In the genomic region with DNA sequence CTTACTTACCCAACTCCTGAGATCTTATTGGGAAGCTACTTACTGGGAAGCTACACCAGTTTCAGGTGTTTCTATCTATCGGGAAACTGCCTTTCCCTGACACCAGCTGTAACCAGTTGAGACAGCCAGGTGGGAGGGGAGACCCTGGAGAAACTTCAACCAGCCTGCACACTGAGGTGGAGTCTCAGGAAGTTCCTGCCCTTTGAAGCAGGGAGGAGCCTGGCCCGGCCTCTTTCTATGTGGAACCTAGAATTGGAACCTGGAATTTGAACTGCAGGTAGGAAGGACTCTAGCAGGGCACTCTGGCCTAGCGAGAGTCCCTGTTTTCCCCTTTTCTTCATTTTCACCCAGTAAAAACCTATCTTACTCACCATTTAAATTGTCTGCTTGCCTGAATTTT, we compare ENCODE assay signal across 14 cellular contexts.
"Had no signal": no experiment of that assay in that cellular context is flagged by ENCODE, and none has a peak within 500 bp of the region (broad histone marks: within the 10 kb centered on the region; RNA-seq: fewer than 3 reads in every experiment).

No MANE protein-coding gene starts in this region.

- H3K4me1 ChIP-seq: heart right ventricle, testis had no signal

- H3K36me3 Mint-ChIP-seq: activated naive CD8-positive, alpha-beta T cell treated with anti-CD3 and anti-CD28 coated beads for 36 hours had no signal

- ATAC-seq: activated T-cell treated with anti-CD3 and anti-CD28 coated beads, Interleukin-2, amount 50 U/mL, for 72 hours; foreskin keratinocyte; heart right ventricle; stimulated activated naive CD8-positive, alpha-beta T cell treated with anti-CD3 and anti-CD28 coated beads, Interleukin-15, amount 100 ng/mL, for 72 hours had no signal

- H3K4me1 Mint-ChIP-seq: activated CD4-positive, alpha-beta memory T cell treated with anti-CD3 and anti-CD28 coated beads, Interleukin-2, amount 10 ng/mL, durations not matched to agents 7 days and 5 days; activated naive CD8-positive, alpha-beta T cell treated with anti-CD3 and anti-CD28 coated beads for 36 hours; stimulated activated naive CD8-positive, alpha-beta T cell treated with anti-CD3 and anti-CD28 coated beads, Interleukin-15, amount 100 ng/mL, for 72 hours had no signal

- H3K36me3 ChIP-seq: heart right ventricle had no signal

- H3K27me3 Mint-ChIP-seq: activated CD4-positive, alpha-beta memory T cell treated with anti-CD3 and anti-CD28 coated beads, Interleukin-2, amount 10 ng/mL, durations not matched to agents 7 days and 5 days; activated naive CD8-positive, alpha-beta T cell treated with anti-CD3 and anti-CD28 coated beads for 36 hours; stimulated activated naive CD8-positive, alpha-beta T cell treated with anti-CD3 and anti-CD28 coated beads, Interleukin-15, amount 100 ng/mL, for 72 hours had no signal

- DNase-seq: activated CD4-positive, alpha-beta memory T cell treated with anti-CD3 and anti-CD28 coated beads, Interleukin-2, amount 10 ng/mL, durations not matched to agents 7 days and 5 days; activated CD8-positive, alpha-beta memory T cell treated with anti-CD3 and anti-CD28 coated beads, Interleukin-2, amount 50 U/mL, for 4 hours; activated gamma-delta T cell treated with Interleukin-2 at 50 U/mL for 16 hours; activated naive CD8-positive, alpha-beta T cell treated with anti-CD3 and anti-CD28 coated beads for 36 hours; activated T-cell treated with anti-CD3 and anti-CD28 coated beads, Interleukin-2, amount 50 U/mL, for 72 hours; anterior cingulate cortex; foreskin keratinocyte; heart right ventricle; nephron progenitor cell; stimulated activated CD4-positive, alpha-beta T cell treated with anti-CD3 and anti-CD28 coated beads, Interleukin-4, amount 100 ng/mL, for 4 hours; stimulated activated naive CD8-positive, alpha-beta T cell treated with anti-CD3 and anti-CD28 coated beads, Interleukin-15, amount 100 ng/mL, for 72 hours; T-helper 9 cell; testis had no signal

- H3K4me3 ChIP-seq: heart right ventricle, testis had no signal

- H3K4me3 Mint-ChIP-seq: activated CD4-positive, alpha-beta memory T cell treated with anti-CD3 and anti-CD28 coated beads, Interleukin-2, amount 10 ng/mL, durations not matched to agents 7 days and 5 days; activated naive CD8-positive, alpha-beta T cell treated with anti-CD3 and anti-CD28 coated beads for 36 hours; activated T-cell treated with anti-CD3 and anti-CD28 coated beads, Interleukin-2, amount 50 U/mL, for 72 hours; nephron progenitor cell; stimulated activated naive CD8-positive, alpha-beta T cell treated with anti-CD3 and anti-CD28 coated beads, Interleukin-15, amount 100 ng/mL, for 72 hours had no signal

- H3K9me3 Mint-ChIP-seq: nephron progenitor cell had no signal

- H3K27ac Mint-ChIP-seq: activated CD4-positive, alpha-beta memory T cell treated with anti-CD3 and anti-CD28 coated beads, Interleukin-2, amount 10 ng/mL, durations not matched to agents 7 days and 5 days; activated naive CD8-positive, alpha-beta T cell treated with anti-CD3 and anti-CD28 coated beads for 36 hours; activated T-cell treated with anti-CD3 and anti-CD28 coated beads, Interleukin-2, amount 50 U/mL, for 72 hours; nephron progenitor cell; stimulated activated naive CD8-positive, alpha-beta T cell treated with anti-CD3 and anti-CD28 coated beads, Interleukin-15, amount 100 ng/mL, for 72 hours had no signal

- FAIRE-seq: urothelium cell line had no signal

- H3K9me3 ChIP-seq: heart right ventricle, testis had no signal

- H3K27me3 ChIP-seq: foreskin keratinocyte, heart right ventricle, testis had no signal

- H3K27ac ChIP-seq: foreskin keratinocyte, heart right ventricle, testis had no signal
